In genomic region chr9:86948153-86948929, GRCh38 we compare ENCODE assay signal across 1 cellular context.
TF ChIP-seq lines count a peak whose summit lies in the region.

No MANE protein-coding gene starts in this region.

TF ChIP-seq in HEK293, 187 proteins besides CTCF, POLR2A, EP300 and RAD21 (continued from another document and continues in another):
- TF ChIP-seq, protein P1, sequence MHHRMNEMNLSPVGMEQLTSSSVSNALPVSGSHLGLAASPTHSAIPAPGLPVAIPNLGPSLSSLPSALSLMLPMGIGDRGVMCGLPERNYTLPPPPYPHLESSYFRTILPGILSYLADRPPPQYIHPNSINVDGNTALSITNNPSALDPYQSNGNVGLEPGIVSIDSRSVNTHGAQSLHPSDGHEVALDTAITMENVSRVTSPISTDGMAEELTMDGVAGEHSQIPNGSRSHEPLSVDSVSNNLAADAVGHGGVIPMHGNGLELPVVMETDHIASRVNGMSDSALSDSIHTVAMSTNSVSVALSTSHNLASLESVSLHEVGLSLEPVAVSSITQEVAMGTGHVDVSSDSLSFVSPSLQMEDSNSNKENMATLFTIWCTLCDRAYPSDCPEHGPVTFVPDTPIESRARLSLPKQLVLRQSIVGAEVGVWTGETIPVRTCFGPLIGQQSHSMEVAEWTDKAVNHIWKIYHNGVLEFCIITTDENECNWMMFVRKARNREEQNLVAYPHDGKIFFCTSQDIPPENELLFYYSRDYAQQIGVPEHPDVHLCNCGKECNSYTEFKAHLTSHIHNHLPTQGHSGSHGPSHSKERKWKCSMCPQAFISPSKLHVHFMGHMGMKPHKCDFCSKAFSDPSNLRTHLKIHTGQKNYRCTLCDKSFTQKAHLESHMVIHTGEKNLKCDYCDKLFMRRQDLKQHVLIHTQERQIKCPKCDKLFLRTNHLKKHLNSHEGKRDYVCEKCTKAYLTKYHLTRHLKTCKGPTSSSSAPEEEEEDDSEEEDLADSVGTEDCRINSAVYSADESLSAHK (tag by site-specific recombination; IDR thresholded peaks at IDR 0.05) = peak; percentile 24; the same call in 1 of the 2 replicates
- TF ChIP-seq ZNF610 (tag by site-specific recombination; IDR thresholded peaks at IDR 0.05; ENCODE audit: borderline replicate concordance) (no peak), GLI2 (tag by site-specific recombination; IDR thresholded peaks at IDR 0.05; ENCODE audit: borderline replicate concordance, low read depth) (no peak), ZNF785 (tag by site-specific recombination; IDR thresholded peaks at IDR 0.05) (no peak), ZNF248 (tag by site-specific recombination; IDR thresholded peaks at IDR 0.05) (no peak), ZNF350 (tag by site-specific recombination; IDR thresholded peaks at IDR 0.05) (no peak), ZNF174 (tag by site-specific recombination; IDR thresholded peaks at IDR 0.05) (no peak), OVOL3 (tag by site-specific recombination; IDR thresholded peaks at IDR 0.05) (no peak), SP2 (tag by site-specific recombination; IDR thresholded peaks at IDR 0.05) (peak; percentile 30), ZNF394 (tag by site-specific recombination; IDR thresholded peaks at IDR 0.05; ENCODE audit: borderline replicate concordance) (no peak), ZBTB17 (tag by site-specific recombination; IDR thresholded peaks at IDR 0.05) (peak; percentile 29; the same call in 1 of the 2 replicates), ZNF16 (tag by site-specific recombination; IDR thresholded peaks at IDR 0.05; ENCODE audit: low read depth) (no peak), ZSCAN5A (tag by site-specific recombination; IDR thresholded peaks at IDR 0.05) (no peak), ZNF2 (tag by site-specific recombination; IDR thresholded peaks at IDR 0.05) (0 out of 2 replicates have a peak, but pooled peaks have one; percentile 31), ZNF548 (tag by site-specific recombination; IDR thresholded peaks at IDR 0.05) (no peak), ZNF239 (tag by site-specific recombination; IDR thresholded peaks at IDR 0.05) (no peak), AEBP2 (tag by site-specific recombination; IDR thresholded peaks at IDR 0.05; ENCODE audit: borderline replicate concordance) (no peak), ZNF155 (tag by site-specific recombination; IDR thresholded peaks at IDR 0.05) (no peak), ZNF660 (tag by site-specific recombination; IDR thresholded peaks at IDR 0.05) (peak; percentile 91), FEZF1 (tag by site-specific recombination; IDR thresholded peaks at IDR 0.05) (0 out of 2 replicates have a peak, but pooled peaks have one; percentile 7), KLF10 (tag by site-specific recombination; IDR thresholded peaks at IDR 0.05) (no peak), ZNF707 (tag by site-specific recombination; IDR thresholded peaks at IDR 0.05) (no peak), ZNF510 (tag by site-specific recombination; IDR thresholded peaks at IDR 0.05; ENCODE audit: insufficient replicate concordance) (peak; percentile 4), KLF16 (tag by site-specific recombination; IDR thresholded peaks at IDR 0.05) (no peak), ZNF404 (tag by site-specific recombination; IDR thresholded peaks at IDR 0.05) (no peak), KLF9 (tag by site-specific recombination; IDR thresholded peaks at IDR 0.05; ENCODE audit: low read depth) (no peak), TRIM28 (IDR thresholded peaks at IDR 0.05; ENCODE audit: borderline replicate concordance, low read length) (0 out of 2 replicates have a peak, but pooled peaks have one; percentile 23), GLIS1 (tag by site-specific recombination; IDR thresholded peaks at IDR 0.05) (no peak), WT1 (tag by site-specific recombination; IDR thresholded peaks at IDR 0.05) (no peak; the same call in 1 of the 2 replicates), ZNF140 (tag by site-specific recombination; IDR thresholded peaks at IDR 0.05) (no peak), ZNF777 (tag by site-specific recombination; IDR thresholded peaks at IDR 0.05; ENCODE audit: borderline replicate concordance) (no peak), ZNF433 (tag by site-specific recombination; IDR thresholded peaks at IDR 0.05; ENCODE audit: low read depth) (no peak), ZNF664 (tag by site-specific recombination; IDR thresholded peaks at IDR 0.05) (no peak), ZNF670 (tag by site-specific recombination; IDR thresholded peaks at IDR 0.05; ENCODE audit: low read depth) (no peak), GFI1B (tag by site-specific recombination; IDR thresholded peaks at IDR 0.05) (no peak), REST (tag by site-specific recombination; IDR thresholded peaks at IDR 0.05) (no peak), ZNF148 (tag by site-specific recombination; IDR thresholded peaks at IDR 0.05; ENCODE audit: borderline replicate concordance) (no peak), ZIC2 (tag by site-specific recombination; IDR thresholded peaks at IDR 0.05) (no peak), KLF8 (tag by site-specific recombination; IDR thresholded peaks at IDR 0.05) (peak; percentile 23; the same call in 1 of the 2 replicates), ZNF10 (tag by site-specific recombination; IDR thresholded peaks at IDR 0.05) (no peak)
- TF ChIP-seq, protein P2, sequence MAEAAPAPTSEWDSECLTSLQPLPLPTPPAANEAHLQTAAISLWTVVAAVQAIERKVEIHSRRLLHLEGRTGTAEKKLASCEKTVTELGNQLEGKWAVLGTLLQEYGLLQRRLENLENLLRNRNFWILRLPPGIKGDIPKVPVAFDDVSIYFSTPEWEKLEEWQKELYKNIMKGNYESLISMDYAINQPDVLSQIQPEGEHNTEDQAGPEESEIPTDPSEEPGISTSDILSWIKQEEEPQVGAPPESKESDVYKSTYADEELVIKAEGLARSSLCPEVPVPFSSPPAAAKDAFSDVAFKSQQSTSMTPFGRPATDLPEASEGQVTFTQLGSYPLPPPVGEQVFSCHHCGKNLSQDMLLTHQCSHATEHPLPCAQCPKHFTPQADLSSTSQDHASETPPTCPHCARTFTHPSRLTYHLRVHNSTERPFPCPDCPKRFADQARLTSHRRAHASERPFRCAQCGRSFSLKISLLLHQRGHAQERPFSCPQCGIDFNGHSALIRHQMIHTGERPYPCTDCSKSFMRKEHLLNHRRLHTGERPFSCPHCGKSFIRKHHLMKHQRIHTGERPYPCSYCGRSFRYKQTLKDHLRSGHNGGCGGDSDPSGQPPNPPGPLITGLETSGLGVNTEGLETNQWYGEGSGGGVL (tag by site-specific recombination; IDR thresholded peaks at IDR 0.05) = no peak
- TF ChIP-seq, protein P3, sequence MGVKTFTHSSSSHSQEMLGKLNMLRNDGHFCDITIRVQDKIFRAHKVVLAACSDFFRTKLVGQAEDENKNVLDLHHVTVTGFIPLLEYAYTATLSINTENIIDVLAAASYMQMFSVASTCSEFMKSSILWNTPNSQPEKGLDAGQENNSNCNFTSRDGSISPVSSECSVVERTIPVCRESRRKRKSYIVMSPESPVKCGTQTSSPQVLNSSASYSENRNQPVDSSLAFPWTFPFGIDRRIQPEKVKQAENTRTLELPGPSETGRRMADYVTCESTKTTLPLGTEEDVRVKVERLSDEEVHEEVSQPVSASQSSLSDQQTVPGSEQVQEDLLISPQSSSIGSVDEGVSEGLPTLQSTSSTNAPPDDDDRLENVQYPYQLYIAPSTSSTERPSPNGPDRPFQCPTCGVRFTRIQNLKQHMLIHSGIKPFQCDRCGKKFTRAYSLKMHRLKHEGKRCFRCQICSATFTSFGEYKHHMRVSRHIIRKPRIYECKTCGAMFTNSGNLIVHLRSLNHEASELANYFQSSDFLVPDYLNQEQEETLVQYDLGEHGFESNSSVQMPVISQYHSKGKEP (tag by site-specific recombination; IDR thresholded peaks at IDR 0.05) = peak; percentile 51; the same call in 1 of the 2 replicates
- TF ChIP-seq, protein P4, sequence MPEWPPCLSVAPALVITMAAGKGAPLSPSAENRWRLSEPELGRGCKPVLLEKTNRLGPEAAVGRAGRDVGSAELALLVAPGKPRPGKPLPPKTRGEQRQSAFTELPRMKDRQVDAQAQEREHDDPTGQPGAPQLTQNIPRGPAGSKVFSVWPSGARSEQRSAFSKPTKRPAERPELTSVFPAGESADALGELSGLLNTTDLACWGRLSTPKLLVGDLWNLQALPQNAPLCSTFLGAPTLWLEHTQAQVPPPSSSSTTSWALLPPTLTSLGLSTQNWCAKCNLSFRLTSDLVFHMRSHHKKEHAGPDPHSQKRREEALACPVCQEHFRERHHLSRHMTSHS (tag by site-specific recombination; IDR thresholded peaks at IDR 0.05) = no peak
- TF ChIP-seq, protein P5, sequence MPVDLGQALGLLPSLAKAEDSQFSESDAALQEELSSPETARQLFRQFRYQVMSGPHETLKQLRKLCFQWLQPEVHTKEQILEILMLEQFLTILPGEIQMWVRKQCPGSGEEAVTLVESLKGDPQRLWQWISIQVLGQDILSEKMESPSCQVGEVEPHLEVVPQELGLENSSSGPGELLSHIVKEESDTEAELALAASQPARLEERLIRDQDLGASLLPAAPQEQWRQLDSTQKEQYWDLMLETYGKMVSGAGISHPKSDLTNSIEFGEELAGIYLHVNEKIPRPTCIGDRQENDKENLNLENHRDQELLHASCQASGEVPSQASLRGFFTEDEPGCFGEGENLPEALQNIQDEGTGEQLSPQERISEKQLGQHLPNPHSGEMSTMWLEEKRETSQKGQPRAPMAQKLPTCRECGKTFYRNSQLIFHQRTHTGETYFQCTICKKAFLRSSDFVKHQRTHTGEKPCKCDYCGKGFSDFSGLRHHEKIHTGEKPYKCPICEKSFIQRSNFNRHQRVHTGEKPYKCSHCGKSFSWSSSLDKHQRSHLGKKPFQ (tag by site-specific recombination; IDR thresholded peaks at IDR 0.05) = no peak
